ENCODE assay signal across 8 cellular contexts in the genomic region with DNA sequence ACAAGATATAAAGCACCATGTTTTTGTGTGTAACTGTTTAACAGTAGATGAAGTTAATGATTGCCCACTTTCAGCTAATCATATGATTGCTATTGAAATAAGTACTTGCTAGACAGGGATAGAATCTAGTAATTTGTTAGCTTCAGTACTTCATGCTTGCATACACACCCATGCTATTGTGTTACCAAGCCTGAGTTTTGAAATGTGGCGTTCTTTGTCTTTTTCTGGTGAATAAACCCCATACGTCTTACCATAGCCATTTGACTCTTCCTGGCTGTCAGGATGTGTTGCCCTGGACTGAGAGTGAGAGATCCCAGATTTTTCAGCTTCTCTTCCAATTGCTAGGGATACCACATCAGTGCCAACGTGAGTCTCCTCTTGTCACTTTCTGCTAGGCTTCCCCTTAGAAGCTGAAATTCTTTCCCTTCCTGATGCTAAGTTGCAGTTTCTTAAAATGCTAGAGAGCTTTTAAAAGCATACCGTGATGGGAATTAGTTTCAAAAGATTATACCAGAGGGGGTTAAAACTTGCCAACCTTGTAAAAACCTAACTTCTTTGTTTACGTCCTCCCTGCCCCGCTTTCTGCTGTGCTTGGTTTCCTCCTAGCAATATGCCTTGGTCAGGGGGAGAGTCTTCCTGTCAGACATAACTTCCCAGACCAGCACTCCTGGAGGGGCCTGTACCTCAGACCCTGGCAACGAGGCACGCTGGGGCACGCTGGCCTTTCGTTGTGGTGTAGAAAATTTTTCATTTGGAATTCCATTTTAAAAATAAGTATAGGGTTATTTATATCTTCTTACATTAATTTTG.
A peak's percentile ranks its signal among the peaks of the same experiment; 100 is the strongest.
DNase-seq lines count a peak whose midpoint lies in the region; TF ChIP-seq lines count a peak whose summit lies in the region.

No MANE protein-coding gene starts in this region.

- H3K27ac ChIP-seq in parathyroid adenoma = peak overlapping the region; percentile 84

- TF ChIP-seq CTCF in parathyroid adenoma (IDR thresholded peaks at IDR 0.05) = no peak

- H3K79me2 ChIP-seq in parathyroid adenoma = peaks cover 27% of the 10 kb centered on the region

- H2AFZ ChIP-seq in parathyroid adenoma = peak overlapping the region; percentile 28

- H3K4me3 ChIP-seq in parathyroid adenoma (ENCODE audit: low read depth, low read length) = no peak overlapping the region

- H3K9ac ChIP-seq in ES-I3 (ENCODE audit: low read depth, low read length) = peak overlapping the region; percentile 43
- no peak overlapping the region for H3K9ac ChIP-seq in parathyroid adenoma

- peak overlapping the region; percentile 1 for H3K4me2 ChIP-seq in parathyroid adenoma (ENCODE audit: low read length)

- H3K27me3 ChIP-seq in parathyroid adenoma (ENCODE audit: control insufficient read depth, insufficient read depth, low read length) = no peaks in the 10 kb centered on the region

- H3K36me3 ChIP-seq in ES-I3 (ENCODE audit: insufficient read depth, low read length) = no peaks in the 10 kb centered on the region
- H3K36me3 ChIP-seq in parathyroid adenoma (ENCODE audit: control insufficient read depth, insufficient read depth, low read length) = no peaks in the 10 kb centered on the region

- H3K4me1 ChIP-seq in ES-I3 (ENCODE audit: insufficient read depth, low read length) (peaks cover 41% of the 10 kb centered on the region), parathyroid adenoma (peaks cover 30% of the 10 kb centered on the region)

- H3K9me3 ChIP-seq in ES-I3 (ENCODE audit: control insufficient read depth, insufficient read depth, low read length) (no peaks in the 10 kb centered on the region), parathyroid adenoma (ENCODE audit: control insufficient read depth, low read length) (no peaks in the 10 kb centered on the region)

- DNase-seq in OCI-M1 (lab: John Stamatoyannopoulos, UW) = peak; percentile 13
- DNase-seq in fibroblast of gingiva (ENCODE audit: low read depth) = peak; percentile 46
- DNase-seq in dedifferentiated amniotic fluid mesenchymal stem cell (ENCODE audit: extremely low spot score) = no peak
- DNase-seq in MV-4-11 (lab: John Stamatoyannopoulos, UW) = no peak
- DNase-seq in DMS114 treated with DMSO at 0.1 percent for 48 hours (lab: John Stamatoyannopoulos, UW; ENCODE audit: unreplicated experiment) = no peak
- no peak for DNase-seq in foreskin melanocyte

Comparison
In these comparisons a context has a peak if more than half of its experiments do, and no peak if none do; other contexts are left out.
1. DNase-seq: peak in OCI-M1 (single experiment) and fibroblast of gingiva (single experiment); none in dedifferentiated amniotic fluid mesenchymal stem cell (single experiment), MV-4-11 (single experiment), DMS114 treated with DMSO at 0.1 percent for 48 hours (single experiment) and foreskin melanocyte (single experiment).